1 cellular context compared by ENCODE assay signal in genomic region chr7:119482671-119483070, GRCh38.
TF ChIP-seq lines count a peak whose summit lies in the region.

No MANE protein-coding gene starts in this region.

TF ChIP-seq in GM23338, 12 proteins besides CTCF, POLR2A, EP300 and RAD21 (continued from another document):
- TF ChIP-seq ZNF462 (CRISPR knock-in tag; IDR thresholded peaks at IDR 0.05) (no peak), ZNF331 (CRISPR knock-in tag; IDR thresholded peaks at IDR 0.05; ENCODE audit: low read depth) (no peak), JUNB (IDR thresholded peaks at IDR 0.05; ENCODE audit: unreplicated experiment) (no peak), EZH2 (IDR thresholded peaks at IDR 0.05; ENCODE audit: low read depth, unreplicated experiment) (no peak), POLR2AphosphoS5 (IDR thresholded peaks at IDR 0.05; ENCODE audit: low read depth) (no peak), ETS1 (IDR thresholded peaks at IDR 0.05) (no peak), EZH2phosphoT487 (IDR thresholded peaks at IDR 0.05; ENCODE audit: unreplicated experiment) (no peak)
